In the genomic region with DNA sequence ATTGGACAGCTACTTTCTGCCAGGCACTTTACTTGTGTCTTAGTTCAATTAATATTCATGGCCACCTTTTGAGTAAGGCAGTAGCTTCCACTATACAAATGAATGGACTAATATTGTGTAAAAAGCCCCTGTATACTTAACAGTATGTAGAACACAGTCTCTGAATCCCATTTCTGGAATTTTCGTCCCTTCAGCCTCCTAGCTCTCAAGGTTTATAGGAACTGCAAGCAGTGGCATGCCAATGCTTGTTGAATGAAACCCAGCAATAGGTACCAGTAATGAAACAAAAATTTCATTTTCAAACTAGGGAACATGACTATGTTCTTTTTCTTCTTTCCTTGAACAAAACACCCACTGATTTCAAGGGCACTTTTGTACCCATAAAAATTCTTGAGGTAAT, we compare ENCODE assay signal across 18 cellular contexts.
DNase-seq lines count a peak whose midpoint lies in the region; TF ChIP-seq lines count a peak whose summit lies in the region.
"Had no signal": no experiment of that assay in that cellular context is flagged by ENCODE, and none has a peak within 500 bp of the region (broad histone marks: within the 10 kb centered on the region; RNA-seq: fewer than 3 reads in every experiment).

No MANE protein-coding gene starts in this region.

- no peak overlapping the region for H3K9ac ChIP-seq in mammary epithelial cell (ENCODE audit: insufficient read depth, low read length)

- H3K4me1 Mint-ChIP-seq in MCF 10A (ENCODE audit: insufficient read depth, unreplicated experiment) (peaks cover 10% of the 10 kb centered on the region), glutamatergic neuron (ENCODE audit: low read depth, unreplicated experiment) (peaks cover 4% of the 10 kb centered on the region)

- POLR2A ChIA-PET in MCF 10A (lab: Yijun Ruan, JAX), result no interaction called here

- no peak overlapping the region for H2AFZ ChIP-seq in mammary epithelial cell (ENCODE audit: low read depth, low read length)

- DNase-seq in mammary epithelial cell (peak; percentile 1), MCF 10A (ENCODE audit: unreplicated experiment) (no peak), epithelial cell of prostate (ENCODE audit: low read depth, low spot score) (peak; percentile 46), pons (ENCODE audit: low spot score) (no peak), glutamatergic neuron (no peak), esophagus muscularis mucosa (ENCODE audit: extremely low spot score) (no peak), EL (no peak)
- DNase-seq: AML-193; Caco-2; CD4-positive, alpha-beta T cell; GDM1; GOT3; H7; HFFc6 had no signal

- H3K4me1 ChIP-seq in mammary epithelial cell (ENCODE audit: insufficient read depth, low read length) (peaks cover 5% of the 10 kb centered on the region), mesodermal cell (ENCODE audit: control insufficient read depth, insufficient read depth, low read length, poor library complexity, severe bottlenecking) (peaks cover 49% of the 10 kb centered on the region), esophagus muscularis mucosa (no peaks in the 10 kb centered on the region)
- H3K4me1 ChIP-seq: A549 had no signal

- WGBS in mammary epithelial cell (ENCODE audit: low coverage, missing lambda C conversion rate), result 0% methylated on average over 1 of the region's 1 CpG
- WGBS in mesodermal cell (ENCODE audit: insufficient coverage in 2 of 2), 2 experiments, result 100% methylated on average over 1 of the region's 1 CpG; no CpG with 5 or more reads in 1 of the 2 experiments
- WGBS in esophagus muscularis mucosa, result 71% methylated on average over 1 of the region's 1 CpG

- H3K27ac ChIP-seq in mammary epithelial cell (ENCODE audit: insufficient read depth, low read depth, low read length), result peak overlapping the region; percentile 68
- H3K27ac ChIP-seq in epithelial cell of prostate, result peak overlapping the region; percentile 50
- peak overlapping the region; percentile 60 for H3K27ac ChIP-seq in mesodermal cell (ENCODE audit: low read depth, low read length, severe bottlenecking)
- H3K27ac ChIP-seq in esophagus muscularis mucosa (replicated peaks in 1 of 4), result no peak overlapping the region
- H3K27ac ChIP-seq: 22Rv1, A549, C4-2B had no signal

- H3K27me3 ChIP-seq in mammary epithelial cell (ENCODE audit: insufficient read depth, low read length) (no peaks in the 10 kb centered on the region), esophagus muscularis mucosa (no peaks in the 10 kb centered on the region)

- peak overlapping the region; percentile 33 for H3K4me2 ChIP-seq in mammary epithelial cell (ENCODE audit: insufficient read depth, low read depth, low read length)
- H3K4me2 ChIP-seq: A549 had no signal

- in situ Hi-C loops in mammary epithelial cell (cut with MboI; ENCODE audit: low sequenced_read_pairs in 2 of 2), result no loop called here

- H3K27ac Mint-ChIP-seq in MCF 10A (ENCODE audit: low read depth, unreplicated experiment) (no peak overlapping the region), glutamatergic neuron (ENCODE audit: unreplicated experiment) (no peak overlapping the region)
- H3K27ac Mint-ChIP-seq: CD4-positive, alpha-beta T cell; HFFc6 had no signal

- H3K4me3 ChIP-seq in mammary epithelial cell (replicated peaks in 1 of 3; ENCODE audit: insufficient read depth in 1 of 3, low read depth in 2 of 3, low read length in 3 of 3) (no peak overlapping the region), mesodermal cell (ENCODE audit: extremely low read depth, insufficient read depth, low read length, poor library complexity, severe bottlenecking) (no peak overlapping the region), esophagus muscularis mucosa (no peak overlapping the region)
- H3K4me3 ChIP-seq: A549 had no signal

- no peak for TF ChIP-seq POLR2A in esophagus muscularis mucosa (IDR thresholded peaks at IDR 0.05; ENCODE audit: low read depth)

- CTCF ChIA-PET in mammary epithelial cell (lab: Charles Lee; ENCODE audit: low non-redundant PET), result no interaction called here
- CTCF ChIA-PET in MCF 10A (lab: Yijun Ruan, JAX), result no interaction called here

- intact Hi-C loops in mammary epithelial cell (cut with micrococcal nuclease) (loop anchor here (2.0 kb wide), 1 partner anchor 28 kb away; no protein-coding TSS in a partner anchor), MCF 10A (cut with micrococcal nuclease) (no loop called here), esophagus muscularis mucosa (cut with DNase I) (no loop called here)

- TF ChIP-seq EP300 in esophagus muscularis mucosa (IDR thresholded peaks at IDR 0.05), result no peak

- no peaks in the 10 kb centered on the region for H3K36me3 ChIP-seq in mammary epithelial cell (ENCODE audit: insufficient read depth, low read length)
- H3K36me3 ChIP-seq in mesodermal cell (ENCODE audit: control insufficient read depth, insufficient read depth, low read length), result no peaks in the 10 kb centered on the region
- H3K36me3 ChIP-seq in esophagus muscularis mucosa, result no peaks in the 10 kb centered on the region

- TF ChIP-seq CTCF in mammary epithelial cell (conservative IDR thresholded peaks at IDR 0.05 in 1 of 2, IDR thresholded peaks at IDR 0.05 in 1 of 2; ENCODE audit: extremely low read depth in 1 of 2, insufficient read depth in 1 of 2, low read depth in 1 of 2, low read length in 2 of 2) (no peak), MCF 10A (IDR thresholded peaks at IDR 0.05; ENCODE audit: unreplicated experiment) (no peak), glutamatergic neuron (IDR thresholded peaks at IDR 0.05; ENCODE audit: partially characterized antibody, unreplicated experiment) (no peak), esophagus muscularis mucosa (IDR thresholded peaks at IDR 0.05) (no peak)

- H3K36me3 Mint-ChIP-seq in MCF 10A (ENCODE audit: insufficient read depth, unreplicated experiment) (no peaks in the 10 kb centered on the region), glutamatergic neuron (ENCODE audit: unreplicated experiment) (no peaks in the 10 kb centered on the region)

- BruUV-seq in mammary epithelial cell (replicated peaks; lab: Mats Ljungman, UMichigan) (no TSS peak), MCF 10A (replicated peaks; lab: Mats Ljungman, UMichigan) (no TSS peak)

- H4K20me1 ChIP-seq in mammary epithelial cell (ENCODE audit: insufficient read depth, low read length), result no peaks in the 10 kb centered on the region

- H3K9me3 Mint-ChIP-seq in MCF 10A (ENCODE audit: unreplicated experiment) (peaks cover 17% of the 10 kb centered on the region), glutamatergic neuron (ENCODE audit: unreplicated experiment) (no peaks in the 10 kb centered on the region)

- H3K4me3 Mint-ChIP-seq in MCF 10A (ENCODE audit: unreplicated experiment) (no peak overlapping the region), glutamatergic neuron (ENCODE audit: unreplicated experiment) (no peak overlapping the region)
- H3K4me3 Mint-ChIP-seq: CD4-positive, alpha-beta T cell; HFFc6 had no signal

- no peaks in the 10 kb centered on the region for H3K79me2 ChIP-seq in mammary epithelial cell (ENCODE audit: insufficient read depth, low read length)

- H3K27me3 Mint-ChIP-seq in MCF 10A (ENCODE audit: insufficient read depth, unreplicated experiment) (peaks cover 16% of the 10 kb centered on the region), glutamatergic neuron (ENCODE audit: unreplicated experiment) (no peaks in the 10 kb centered on the region)
- H3K27me3 Mint-ChIP-seq: CD4-positive, alpha-beta T cell had no signal

- dilution Hi-C loops in mammary epithelial cell (cut with HindIII; ENCODE audit: low sequenced_read_pairs), result no loop called here

- no peaks in the 10 kb centered on the region for H3K9me3 ChIP-seq in mammary epithelial cell (replicated peaks; ENCODE audit: insufficient read depth, low read length)
- no peaks in the 10 kb centered on the region for H3K9me3 ChIP-seq in mesodermal cell (ENCODE audit: control insufficient read depth, low read length)
- no peaks in the 10 kb centered on the region for H3K9me3 ChIP-seq in esophagus muscularis mucosa
- H3K9me3 ChIP-seq: A549, Caco-2 had no signal

Comparison
In these comparisons a context has a peak if more than half of its experiments do, and no peak if none do; other contexts are left out.
1. DNase-seq: peak in mammary epithelial cell (single experiment) and epithelial cell of prostate (single experiment); none in MCF 10A (single experiment), pons (single experiment), glutamatergic neuron (single experiment), esophagus muscularis mucosa (single experiment) and EL (single experiment).
2. H3K27ac ChIP-seq: peak in mammary epithelial cell (single experiment), epithelial cell of prostate (single experiment) and mesodermal cell (single experiment); none in esophagus muscularis mucosa (0 of 4).